In genomic region chr2:8303322-8303832, GRCh38 we compare ENCODE assay signal across 1 cellular context.
TF ChIP-seq lines count a peak whose summit lies in the region.

No MANE protein-coding gene starts in this region.

TF ChIP-seq in GM12878, 131 proteins besides CTCF, POLR2A, EP300 and RAD21 (continued from another document and continues in another):
- TF ChIP-seq CUX1 (IDR thresholded peaks at IDR 0.05; ENCODE audit: insufficient replicate concordance, low read depth, low read length) (no peak), NR2F1 (conservative IDR thresholded peaks at IDR 0.05) (peak; percentile 99), TAF1 (IDR thresholded peaks at IDR 0.05; ENCODE audit: borderline replicate concordance, low read depth, low read length) (0 out of 2 replicates have a peak, but pooled peaks have one; percentile 22), BMI1 (IDR thresholded peaks at IDR 0.05; ENCODE audit: borderline replicate concordance) (peak; percentile 86), HDAC2 (IDR thresholded peaks at IDR 0.05) (no peak; the same call in 1 of the 2 replicates), SMARCA5 (IDR thresholded peaks at IDR 0.05) (no peak; the same call in 1 of the 2 replicates), E4F1 (IDR thresholded peaks at IDR 0.05; ENCODE audit: borderline replicate concordance, partially characterized antibody) (no peak), DPF2 (IDR thresholded peaks at IDR 0.05) (peak; percentile 100), USF2 (IDR thresholded peaks at IDR 0.05; ENCODE audit: borderline replicate concordance, low read depth, low read length) (no peak), SREBF1 (IDR thresholded peaks at IDR 0.05; ENCODE audit: low read length) (no peak), NFXL1 (IDR thresholded peaks at IDR 0.05; ENCODE audit: borderline replicate concordance) (no peak), RCOR1 (conservative IDR thresholded peaks at IDR 0.05; ENCODE audit: low read depth, low read length) (no peak), ZNF217 (IDR thresholded peaks at IDR 0.05) (peak; percentile 74), LARP7 (IDR thresholded peaks at IDR 0.05) (0 out of 2 replicates have a peak, but pooled peaks have one; percentile 40), PML (IDR thresholded peaks at IDR 0.05; ENCODE audit: low read length) (peak; percentile 63; the same call in 1 of the 2 replicates), RELA (IDR thresholded peaks at IDR 0.05; ENCODE audit: borderline replicate concordance, partially characterized antibody) (peak; percentile 46), ZBTB11 (CRISPR knock-in tag; IDR thresholded peaks at IDR 0.05) (no peak), ZBTB40 (IDR thresholded peaks at IDR 0.05; ENCODE audit: borderline replicate concordance) (peak; percentile 19; the same call in 1 of the 2 replicates), BRCA1 (IDR thresholded peaks at IDR 0.05; ENCODE audit: low read depth, low read length) (no peak), BCL3 (IDR thresholded peaks at IDR 0.05; ENCODE audit: borderline replicate concordance, insufficient read depth, low read depth, low read length, poor library complexity, severe bottlenecking) (peak; percentile 94), IRF5 (IDR thresholded peaks at IDR 0.05; ENCODE audit: borderline replicate concordance) (no peak), ELK1 (IDR thresholded peaks at IDR 0.05; ENCODE audit: low read depth, low read length) (no peak), HSF1 (IDR thresholded peaks at IDR 0.05; ENCODE audit: low read depth, low read length) (no peak), MLLT1 (IDR thresholded peaks at IDR 0.05) (peak; percentile 96), TBL1XR1 (IDR thresholded peaks at IDR 0.05; ENCODE audit: low read depth, low read length) (peak; percentile 97), PBX3 (IDR thresholded peaks at IDR 0.05; ENCODE audit: insufficient replicate concordance, low read depth, low read length) (peak; percentile 27)
